Comparison of ENCODE assay signal across 8 cellular contexts in the genomic region with DNA sequence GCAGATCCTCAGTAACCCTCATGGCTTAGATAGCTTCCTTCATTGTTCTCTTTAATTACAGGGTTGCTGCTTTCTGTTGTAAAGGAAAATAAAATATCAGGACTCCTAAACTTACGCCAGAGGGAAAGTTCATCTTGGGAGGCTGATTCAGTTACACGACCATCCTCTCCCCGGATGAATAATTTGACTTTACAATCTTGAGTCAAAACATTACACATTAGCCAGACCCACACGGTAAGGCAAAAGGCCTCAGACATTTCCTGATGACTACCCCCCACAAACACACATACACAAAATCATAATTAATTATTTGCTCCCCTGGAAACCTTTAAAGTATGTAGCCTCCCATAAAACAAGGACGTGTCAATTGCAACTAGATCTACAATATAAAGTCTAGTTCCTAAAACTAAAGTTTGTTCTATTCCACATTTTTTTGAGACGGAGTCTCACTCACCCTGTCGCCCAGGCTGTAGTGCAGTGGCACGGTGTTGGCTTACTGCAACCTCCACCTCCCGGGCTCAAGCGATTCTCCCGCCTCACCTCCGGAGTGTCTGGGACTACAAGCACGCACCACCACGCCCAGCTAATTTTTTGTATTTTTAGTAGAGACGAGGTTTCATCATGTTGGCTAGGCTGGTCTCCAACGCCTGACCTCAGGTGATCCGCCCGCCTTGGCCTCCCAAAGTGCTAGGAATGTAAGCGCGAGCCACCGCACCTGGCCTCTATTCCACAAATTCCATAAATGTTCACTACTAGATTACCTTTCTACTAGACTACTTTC. TPM values are rescaled to one million over a fixed set of nuclear protein-coding genes. Genes with fewer than 3 reads are reported as not detected.
DNase-seq lines count a peak whose midpoint lies in the region; ATAC-seq, FAIRE-seq and TF ChIP-seq lines count a peak whose summit lies in the region.

No MANE protein-coding gene starts in this region.

- peaks cover 0 to 10% of the 10 kb centered on the region in 2 experiments; a peak in 2 of 5 replicates for H3K36me3 ChIP-seq in HepG2 (replicated peaks in 1 of 2; ENCODE audit: control insufficient read depth in 1 of 2, insufficient read depth in 2 of 2, low read length in 2 of 2)
- peaks cover 4 to 11% (median 7%) of the 10 kb centered on the region in 3 donors for H3K36me3 ChIP-seq in tibial artery

- CTCF ChIA-PET in HepG2 (lab: Yijun Ruan, JAX; ENCODE audit: low intra/inter-chr PET ratio, low total read pairs), result no interaction called here

- intact Hi-C loops in HepG2 (cut with micrococcal nuclease; ENCODE audit: unreplicated experiment) (loop anchor here (1.0 kb wide), 1 partner anchor 23 kb away; no protein-coding TSS in a partner anchor), tibial artery (cut with DNase I; ENCODE audit: low total_unique reads) (no loop called here)

- H3K4me1 ChIP-seq in HepG2 (ENCODE audit: insufficient read depth, low read length), result peaks cover 68% of the 10 kb centered on the region
- peaks cover 0 to 19% (median 11%) of the 10 kb centered on the region in 4 donors for H3K4me1 ChIP-seq in tibial artery

- H3K27ac ChIP-seq in HepG2 (ENCODE audit: extremely low read length, insufficient read depth, low read length) (peak overlapping the region; percentile 100), tibial artery (peak overlapping the region; percentile 88 to 97)

- TF ChIP-seq CTCF in HepG2 (CRISPR knock-in tag; IDR thresholded peaks at IDR 0.05) (no peak), tibial artery (IDR thresholded peaks at IDR 0.05) (no peak)

- TF ChIP-seq POLR2A in HepG2 (IDR thresholded peaks at IDR 0.05; ENCODE audit: insufficient read depth in 1 of 2, low read depth in 2 of 2, low read length in 2 of 2), result peak in 1 of 2 experiments; percentile 59; a peak in 2 of 4 replicates

- peak; percentile 88 for DNase-seq in Caki2 (ENCODE audit: low read depth)
- DNase-seq in amniotic epithelial cell (ENCODE audit: low read depth), result peak; percentile 75
- DNase-seq in HepG2 (ENCODE audit: low spot score), result no peak
- no peak for DNase-seq in tibial artery

- H4K20me1 ChIP-seq in HepG2 (ENCODE audit: insufficient read depth, low read length), result peaks cover 30% of the 10 kb centered on the region

- 52% methylated on average over 21 of the region's 21 CpGs for WGBS in HepG2 (ENCODE audit: low lambda C conversion rate)

- H3K27me3 ChIP-seq in HepG2 (ENCODE audit: control insufficient read depth in 1 of 2, insufficient read depth in 2 of 2, low read length in 2 of 2), result no peaks in the 10 kb centered on the region; a peak in 1 of 5 replicates
- no peaks in the 10 kb centered on the region for H3K27me3 ChIP-seq in tibial artery

- no peak for FAIRE-seq in HepG2 (lab: Jason Lieb, UNC)

- no peak overlapping the region for H2AFZ ChIP-seq in HepG2 (ENCODE audit: low read length)

- BruUV-seq in HepG2 (replicated peaks; lab: Mats Ljungman, UMichigan), result TSS peak; percentile 100

- POLR2A ChIA-PET in HepG2 (lab: Yijun Ruan, JAX), result interaction anchor here (0.6 to 13.3 kb wide), 31 partner anchors 8 to 801 kb away, joined by 3 to 690 read pairs (median 4); a partner anchor contains a TSS

- no peak for TF ChIP-seq RAD21 in HepG2 (CRISPR knock-in tag; IDR thresholded peaks at IDR 0.05)

- H3K9ac ChIP-seq in HepG2 (ENCODE audit: insufficient read depth, low read depth, low read length), result peak overlapping the region; percentile 100

- in situ Hi-C loops in Caki2 (cut with HindIII; ENCODE audit: low pct_unique_long_range_greater_than_20kb, low sequenced_read_pairs), result no loop called here
- in situ Hi-C loops in HepG2 (cut with HindIII; ENCODE audit: extremely low pct_ligation_motif_present, low pct_unique_long_range_greater_than_20kb), result no loop called here

- no peaks in the 10 kb centered on the region for H3K9me3 ChIP-seq in HepG2 (ENCODE audit: low read length)
- no peaks in the 10 kb centered on the region for H3K9me3 ChIP-seq in tibial artery

- H3K4me2 ChIP-seq in HepG2 (ENCODE audit: low read depth, low read length), result peak overlapping the region; percentile 98

- H3K79me2 ChIP-seq in HepG2 (ENCODE audit: insufficient read depth, low read length), result peaks cover 41% of the 10 kb centered on the region

- TF ChIP-seq EP300 in HepG2 (IDR thresholded peaks at IDR 0.05; ENCODE audit: low read depth in 2 of 2, low read length in 2 of 2) (no peak), HepG2 (CRISPR knock-in tag; IDR thresholded peaks at IDR 0.05; ENCODE audit: borderline replicate concordance) (no peak)

- H3K4me3 ChIP-seq in HepG2 (replicated peaks in 1 of 3; ENCODE audit: insufficient read depth in 1 of 3, low read depth in 2 of 3, low read length in 3 of 3) (peak overlapping the region; percentile 63 to 99 (median 78)), tibial artery (peak overlapping the region; percentile 76 to 92)

- ATAC-seq in HG03354 (IDR thresholded peaks at IDR 0.05; ENCODE audit: poor library complexity, severe bottlenecking, unreplicated experiment), result peak; percentile 10
- peak; percentile 33 for ATAC-seq in HepG2
- ATAC-seq in GM19397 (IDR thresholded peaks at IDR 0.05; ENCODE audit: unreplicated experiment), result no peak
- ATAC-seq in GM19351 (IDR thresholded peaks at IDR 0.05; ENCODE audit: unreplicated experiment), result no peak
- ATAC-seq in HG02571 (IDR thresholded peaks at IDR 0.05; ENCODE audit: unreplicated experiment), result no peak

RNA-seq across cellular contexts. Expression of a gene that starts 0.8 kb away (rescaled TPM):
- 3,864 and 4,011 TPM in 2 replicates for total RNA-seq in Caki2 (2014; rRNA removed; shearing (Covaris generic); ENCODE audit: low replicate concordance)
- total RNA-seq in HepG2 (2016; rRNA removed; fragmentation: Illumina TruSeq; extraction: Trizol), result 1,898 and 2,651 TPM in 2 replicates
- 648 and 690 TPM in 2 replicates for total RNA-seq in HepG2 (2016; cell fraction: cytosol; rRNA removed; fragmentation: Illumina TruSeq; extraction: Trizol; ENCODE audit: low read depth)
- total RNA-seq in HepG2 (2016; cell fraction: insoluble cytoplasmic fraction; rRNA removed; fragmentation: Illumina TruSeq; extraction: Trizol), result 1,942 and 2,764 TPM in 2 replicates
- total RNA-seq in HepG2 (2016; cell fraction: membrane; rRNA removed; fragmentation: Illumina TruSeq; extraction: Trizol), result 688 and 689 TPM in 2 replicates
- total RNA-seq in HepG2 (2016; cell fraction: nucleus; rRNA removed; fragmentation: Illumina TruSeq; extraction: Trizol), result 599 and 644 TPM in 2 replicates
- 550 and 761 TPM in 2 replicates for polyA plus RNA-seq in HepG2 (2011; rRNA removed)
- 477 and 587 TPM in 2 replicates for polyA plus RNA-seq in HepG2 (2011; cell fraction: cytosol; rRNA removed)
- polyA plus RNA-seq in HepG2 (2011; cell fraction: nucleus; rRNA removed), result 93.4 and 123 TPM in 2 replicates
- 725 and 786 TPM in 2 replicates for polyA plus RNA-seq in HepG2 (2012)
- polyA plus RNA-seq in HepG2 (2016; cell fraction: cytosol; fragmentation: Illumina TruSeq; extraction: Trizol; ENCODE audit: low read depth), result 598 and 600 TPM in 2 replicates
- polyA plus RNA-seq in HepG2 (2016; cell fraction: insoluble cytoplasmic fraction; fragmentation: Illumina TruSeq; extraction: Trizol; ENCODE audit: low read depth), result 2,458 and 2,666 TPM in 2 replicates
- polyA plus RNA-seq in HepG2 (2016; cell fraction: membrane; fragmentation: Illumina TruSeq; extraction: Trizol; ENCODE audit: low read depth), result 496 and 500 TPM in 2 replicates
- polyA plus RNA-seq in HepG2 (2016; cell fraction: nucleus; fragmentation: Illumina TruSeq; extraction: Trizol; ENCODE audit: insufficient read depth, low read depth), result 910 and 953 TPM in 2 replicates
- 219 and 566 TPM in 2 replicates for polyA minus RNA-seq in HepG2 (2011; rRNA and poly(A)+ RNA removed; ENCODE audit: low replicate concordance)
- 202 and 238 TPM in 2 replicates for polyA minus RNA-seq in HepG2 (2011; cell fraction: cytosol; rRNA and poly(A)+ RNA removed)
- polyA minus RNA-seq in HepG2 (2011; cell fraction: nucleus; rRNA and poly(A)+ RNA removed), result 82.1 and 96.2 TPM in 2 replicates

RNA-seq across cellular contexts. Expression of a gene that starts 22.4 kb away (rescaled TPM):
- 1.3 and 2.1 TPM in 2 replicates for total RNA-seq in Caki2 (2014; rRNA removed; shearing (Covaris generic); ENCODE audit: low replicate concordance)
- 10.3 and 13.4 TPM in 2 replicates for total RNA-seq in HepG2 (2016; rRNA removed; fragmentation: Illumina TruSeq; extraction: Trizol)
- total RNA-seq in HepG2 (2016; cell fraction: cytosol; rRNA removed; fragmentation: Illumina TruSeq; extraction: Trizol; ENCODE audit: low read depth), result 1.7 and 1.8 TPM in 2 replicates
- 9.5 and 12.8 TPM in 2 replicates for total RNA-seq in HepG2 (2016; cell fraction: insoluble cytoplasmic fraction; rRNA removed; fragmentation: Illumina TruSeq; extraction: Trizol)
- 6.3 and 6.7 TPM in 2 replicates for total RNA-seq in HepG2 (2016; cell fraction: membrane; rRNA removed; fragmentation: Illumina TruSeq; extraction: Trizol)
- 4.7 and 6.2 TPM in 2 replicates for total RNA-seq in HepG2 (2016; cell fraction: nucleus; rRNA removed; fragmentation: Illumina TruSeq; extraction: Trizol)
- 11.6 and 12.9 TPM in 2 replicates for polyA plus RNA-seq in HepG2 (2011; rRNA removed)
- polyA plus RNA-seq in HepG2 (2011; cell fraction: cytosol; rRNA removed), result 10.0 and 13.8 TPM in 2 replicates
- polyA plus RNA-seq in HepG2 (2011; cell fraction: nucleus; rRNA removed), result 6.5 and 7.9 TPM in 2 replicates
- polyA plus RNA-seq in HepG2 (2012), result 5.7 and 8.2 TPM in 2 replicates
- 2.7 and 4.1 TPM in 2 replicates for polyA plus RNA-seq in HepG2 (2016; cell fraction: cytosol; fragmentation: Illumina TruSeq; extraction: Trizol; ENCODE audit: low read depth)
- 16.0 and 18.0 TPM in 2 replicates for polyA plus RNA-seq in HepG2 (2016; cell fraction: insoluble cytoplasmic fraction; fragmentation: Illumina TruSeq; extraction: Trizol; ENCODE audit: low read depth)
- 9.0 and 9.8 TPM in 2 replicates for polyA plus RNA-seq in HepG2 (2016; cell fraction: membrane; fragmentation: Illumina TruSeq; extraction: Trizol; ENCODE audit: low read depth)
- polyA plus RNA-seq in HepG2 (2016; cell fraction: nucleus; fragmentation: Illumina TruSeq; extraction: Trizol; ENCODE audit: insufficient read depth, low read depth), result 7.7 and 8.8 TPM in 2 replicates
- polyA minus RNA-seq in HepG2 (2011; rRNA and poly(A)+ RNA removed; ENCODE audit: low replicate concordance), result 44.1 and 56.1 TPM in 2 replicates
- 11.0 and 11.6 TPM in 2 replicates for polyA minus RNA-seq in HepG2 (2011; cell fraction: cytosol; rRNA and poly(A)+ RNA removed)
- polyA minus RNA-seq in HepG2 (2011; cell fraction: nucleus; rRNA and poly(A)+ RNA removed), result 7.9 and 9.4 TPM in 2 replicates

RNA-seq across cellular contexts. Expression of a gene that starts 22.6 kb away (rescaled TPM):
- total RNA-seq in Caki2 (2014; rRNA removed; shearing (Covaris generic); ENCODE audit: low replicate concordance), result 2.7 and 6.7 TPM in 2 replicates
- total RNA-seq in HepG2 (2016; rRNA removed; fragmentation: Illumina TruSeq; extraction: Trizol), result 4.4 and 5.2 TPM in 2 replicates
- total RNA-seq in HepG2 (2016; cell fraction: cytosol; rRNA removed; fragmentation: Illumina TruSeq; extraction: Trizol; ENCODE audit: low read depth), result 1.7 and 2.0 TPM in 2 replicates
- 3.6 and 5.0 TPM in 2 replicates for total RNA-seq in HepG2 (2016; cell fraction: insoluble cytoplasmic fraction; rRNA removed; fragmentation: Illumina TruSeq; extraction: Trizol)
- total RNA-seq in HepG2 (2016; cell fraction: membrane; rRNA removed; fragmentation: Illumina TruSeq; extraction: Trizol), result 4.4 and 4.6 TPM in 2 replicates
- total RNA-seq in HepG2 (2016; cell fraction: nucleus; rRNA removed; fragmentation: Illumina TruSeq; extraction: Trizol), result 3.7 and 7.2 TPM in 2 replicates
- 8.3 and 8.4 TPM in 2 replicates for polyA plus RNA-seq in HepG2 (2011; rRNA removed)
- polyA plus RNA-seq in HepG2 (2011; cell fraction: cytosol; rRNA removed), result 7.4 and 7.9 TPM in 2 replicates
- 9.2 and 10.0 TPM in 2 replicates for polyA plus RNA-seq in HepG2 (2011; cell fraction: nucleus; rRNA removed)
- 3.7 and 3.9 TPM in 2 replicates for polyA plus RNA-seq in HepG2 (2012)
- 1.1 and 2.1 TPM in 2 replicates for polyA plus RNA-seq in HepG2 (2016; cell fraction: cytosol; fragmentation: Illumina TruSeq; extraction: Trizol; ENCODE audit: low read depth)
- 4.7 and 5.7 TPM in 2 replicates for polyA plus RNA-seq in HepG2 (2016; cell fraction: insoluble cytoplasmic fraction; fragmentation: Illumina TruSeq; extraction: Trizol; ENCODE audit: low read depth)
- 3.4 and 4.3 TPM in 2 replicates for polyA plus RNA-seq in HepG2 (2016; cell fraction: membrane; fragmentation: Illumina TruSeq; extraction: Trizol; ENCODE audit: low read depth)
- polyA plus RNA-seq in HepG2 (2016; cell fraction: nucleus; fragmentation: Illumina TruSeq; extraction: Trizol; ENCODE audit: insufficient read depth, low read depth), result 12.7 and 14.5 TPM in 2 replicates
- 8.9 and 15.8 TPM in 2 replicates for polyA minus RNA-seq in HepG2 (2011; rRNA and poly(A)+ RNA removed; ENCODE audit: low replicate concordance)
- polyA minus RNA-seq in HepG2 (2011; cell fraction: cytosol; rRNA and poly(A)+ RNA removed), result 2.3 and 3.3 TPM in 2 replicates
- polyA minus RNA-seq in HepG2 (2011; cell fraction: nucleus; rRNA and poly(A)+ RNA removed), result 5.3 and 5.6 TPM in 2 replicates

RNA-seq across cellular contexts. Expression of a gene that starts 28.1 kb away (rescaled TPM):
- total RNA-seq in Caki2 (2014; rRNA removed; shearing (Covaris generic); ENCODE audit: low replicate concordance), result 235 and 258 TPM in 2 replicates
- total RNA-seq in HepG2 (2016; rRNA removed; fragmentation: Illumina TruSeq; extraction: Trizol), result 217 and 233 TPM in 2 replicates
- 83.2 and 92.8 TPM in 2 replicates for total RNA-seq in HepG2 (2016; cell fraction: cytosol; rRNA removed; fragmentation: Illumina TruSeq; extraction: Trizol; ENCODE audit: low read depth)
- total RNA-seq in HepG2 (2016; cell fraction: insoluble cytoplasmic fraction; rRNA removed; fragmentation: Illumina TruSeq; extraction: Trizol), result 217 and 238 TPM in 2 replicates
- total RNA-seq in HepG2 (2016; cell fraction: membrane; rRNA removed; fragmentation: Illumina TruSeq; extraction: Trizol), result 122 and 152 TPM in 2 replicates
- total RNA-seq in HepG2 (2016; cell fraction: nucleus; rRNA removed; fragmentation: Illumina TruSeq; extraction: Trizol), result 126 and 130 TPM in 2 replicates
- 181 and 188 TPM in 2 replicates for polyA plus RNA-seq in HepG2 (2011; rRNA removed)
- polyA plus RNA-seq in HepG2 (2011; cell fraction: cytosol; rRNA removed), result 171 and 206 TPM in 2 replicates
- 120 and 146 TPM in 2 replicates for polyA plus RNA-seq in HepG2 (2011; cell fraction: nucleus; rRNA removed)
- 115 TPM in 2 replicates for polyA plus RNA-seq in HepG2 (2012)
- 68.5 and 93.5 TPM in 2 replicates for polyA plus RNA-seq in HepG2 (2016; cell fraction: cytosol; fragmentation: Illumina TruSeq; extraction: Trizol; ENCODE audit: low read depth)
- polyA plus RNA-seq in HepG2 (2016; cell fraction: insoluble cytoplasmic fraction; fragmentation: Illumina TruSeq; extraction: Trizol; ENCODE audit: low read depth), result 208 and 214 TPM in 2 replicates
- polyA plus RNA-seq in HepG2 (2016; cell fraction: membrane; fragmentation: Illumina TruSeq; extraction: Trizol; ENCODE audit: low read depth), result 89.6 and 126 TPM in 2 replicates
- polyA plus RNA-seq in HepG2 (2016; cell fraction: nucleus; fragmentation: Illumina TruSeq; extraction: Trizol; ENCODE audit: insufficient read depth, low read depth), result 233 and 234 TPM in 2 replicates
- polyA minus RNA-seq in HepG2 (2011; rRNA and poly(A)+ RNA removed; ENCODE audit: low replicate concordance), result 185 and 208 TPM in 2 replicates
- polyA minus RNA-seq in HepG2 (2011; cell fraction: cytosol; rRNA and poly(A)+ RNA removed), result 70.5 and 79.0 TPM in 2 replicates
- 93.6 and 111 TPM in 2 replicates for polyA minus RNA-seq in HepG2 (2011; cell fraction: nucleus; rRNA and poly(A)+ RNA removed)

RNA-seq across cellular contexts. Expression of a gene that starts 31.6 kb away (rescaled TPM):
- 1.9 TPM in 1 of 2 replicates, not detected in the other for total RNA-seq in Caki2 (2014; rRNA removed; shearing (Covaris generic); ENCODE audit: low replicate concordance)
- 5.5 and 6.9 TPM in 2 replicates for total RNA-seq in HepG2 (2016; rRNA removed; fragmentation: Illumina TruSeq; extraction: Trizol)
- total RNA-seq in HepG2 (2016; cell fraction: cytosol; rRNA removed; fragmentation: Illumina TruSeq; extraction: Trizol; ENCODE audit: low read depth), result 2.9 and 3.4 TPM in 2 replicates
- total RNA-seq in HepG2 (2016; cell fraction: insoluble cytoplasmic fraction; rRNA removed; fragmentation: Illumina TruSeq; extraction: Trizol), result 5.6 and 6.8 TPM in 2 replicates
- total RNA-seq in HepG2 (2016; cell fraction: membrane; rRNA removed; fragmentation: Illumina TruSeq; extraction: Trizol), result 8.7 and 9.4 TPM in 2 replicates
- total RNA-seq in HepG2 (2016; cell fraction: nucleus; rRNA removed; fragmentation: Illumina TruSeq; extraction: Trizol), result 6.2 and 6.8 TPM in 2 replicates
- 8.8 and 9.6 TPM in 2 replicates for polyA plus RNA-seq in HepG2 (2011; rRNA removed)
- polyA plus RNA-seq in HepG2 (2011; cell fraction: cytosol; rRNA removed), result 9.0 and 9.1 TPM in 2 replicates
- polyA plus RNA-seq in HepG2 (2011; cell fraction: nucleus; rRNA removed), result 10.2 TPM in 2 replicates
- polyA plus RNA-seq in HepG2 (2012), result 6.1 and 8.0 TPM in 2 replicates
- 2.3 and 2.9 TPM in 2 replicates for polyA plus RNA-seq in HepG2 (2016; cell fraction: cytosol; fragmentation: Illumina TruSeq; extraction: Trizol; ENCODE audit: low read depth)
- 5.0 and 6.3 TPM in 2 replicates for polyA plus RNA-seq in HepG2 (2016; cell fraction: insoluble cytoplasmic fraction; fragmentation: Illumina TruSeq; extraction: Trizol; ENCODE audit: low read depth)
- polyA plus RNA-seq in HepG2 (2016; cell fraction: membrane; fragmentation: Illumina TruSeq; extraction: Trizol; ENCODE audit: low read depth), result 6.6 and 6.8 TPM in 2 replicates
- polyA plus RNA-seq in HepG2 (2016; cell fraction: nucleus; fragmentation: Illumina TruSeq; extraction: Trizol; ENCODE audit: insufficient read depth, low read depth), result 8.1 and 8.7 TPM in 2 replicates
- 4.1 and 11.9 TPM in 2 replicates for polyA minus RNA-seq in HepG2 (2011; rRNA and poly(A)+ RNA removed; ENCODE audit: low replicate concordance)
- polyA minus RNA-seq in HepG2 (2011; cell fraction: cytosol; rRNA and poly(A)+ RNA removed), result 4.9 and 5.6 TPM in 2 replicates
- 7.0 and 7.3 TPM in 2 replicates for polyA minus RNA-seq in HepG2 (2011; cell fraction: nucleus; rRNA and poly(A)+ RNA removed)

Comparison
In these comparisons a context has a peak if more than half of its experiments do, and no peak if none do; other contexts are left out.
1. DNase-seq: peak in Caki2 (single experiment) and amniotic epithelial cell (single experiment); none in HepG2 (single experiment) and tibial artery (0 of 2).
2. ATAC-seq: peak in HG03354 (single experiment) and HepG2 (single experiment); none in GM19397 (single experiment), GM19351 (single experiment) and HG02571 (single experiment).